In the genomic region with DNA sequence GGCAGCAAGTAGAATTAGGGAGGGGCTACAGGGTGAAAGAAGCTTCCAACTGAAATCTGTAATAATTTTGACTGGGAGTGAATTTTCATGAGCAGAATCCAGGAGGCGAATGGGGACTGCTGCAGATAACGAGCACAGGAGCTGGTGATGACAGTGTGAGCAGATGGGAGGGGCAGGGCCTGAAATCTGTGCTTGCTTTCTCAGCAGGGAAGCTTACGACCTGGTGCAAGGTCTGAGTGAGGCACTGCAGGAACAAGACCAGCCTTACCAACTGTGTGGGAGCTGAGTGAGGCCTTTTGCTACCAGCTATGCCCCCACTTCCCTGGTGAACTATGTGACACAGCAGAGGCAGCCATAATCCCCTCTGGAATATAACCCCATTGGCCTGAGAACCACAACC, we compare ENCODE assay signal across 23 cellular contexts.
"Had no signal": no experiment of that assay in that cellular context is flagged by ENCODE, and none has a peak within 500 bp of the region (broad histone marks: within the 10 kb centered on the region; RNA-seq: fewer than 3 reads in every experiment).

No MANE protein-coding gene starts in this region.

- H3K36me3 ChIP-seq: ovary, sigmoid colon, tibial artery had no signal

- H3K4me3 Mint-ChIP-seq: effector memory CD8-positive, alpha-beta T cell; naive thymus-derived CD8-positive, alpha-beta T cell; nephron progenitor cell; stimulated activated effector memory CD8-positive, alpha-beta T cell treated with anti-CD3 and anti-CD28 coated beads, Interleukin-12 subunit alpha, Interleukin-12 subunit beta, amount 100 ng/mL, for 72 hours; type B pancreatic cell had no signal

- H3K27ac ChIP-seq: ovary, psoas muscle, sigmoid colon, testis had no signal

- H3K4me1 Mint-ChIP-seq: naive thymus-derived CD8-positive, alpha-beta T cell; nephron progenitor cell; stimulated activated effector memory CD8-positive, alpha-beta T cell treated with anti-CD3 and anti-CD28 coated beads, Interleukin-12 subunit alpha, Interleukin-12 subunit beta, amount 100 ng/mL, for 72 hours had no signal

- H3K4me3 ChIP-seq: ovary, psoas muscle, sigmoid colon, testis, tibial artery had no signal

- ATAC-seq: effector memory CD8-positive, alpha-beta T cell; left lobe of liver; naive thymus-derived CD8-positive, alpha-beta T cell; psoas muscle; right cardiac atrium; stimulated activated effector memory CD8-positive, alpha-beta T cell treated with anti-CD3 and anti-CD28 coated beads, Interleukin-12 subunit alpha, Interleukin-12 subunit beta, amount 100 ng/mL, for 72 hours had no signal

- H3K27ac Mint-ChIP-seq: effector memory CD8-positive, alpha-beta T cell; naive thymus-derived CD8-positive, alpha-beta T cell; nephron progenitor cell; stimulated activated effector memory CD8-positive, alpha-beta T cell treated with anti-CD3 and anti-CD28 coated beads, Interleukin-12 subunit alpha, Interleukin-12 subunit beta, amount 100 ng/mL, for 72 hours; type B pancreatic cell had no signal

- H3K4me1 ChIP-seq: psoas muscle, sigmoid colon, testis had no signal

- H3K27me3 Mint-ChIP-seq: type B pancreatic cell had no signal

- H3K36me3 Mint-ChIP-seq: stimulated activated effector memory CD8-positive, alpha-beta T cell treated with anti-CD3 and anti-CD28 coated beads, Interleukin-12 subunit alpha, Interleukin-12 subunit beta, amount 100 ng/mL, for 72 hours; type B pancreatic cell had no signal

- H3K27me3 ChIP-seq: ovary, sigmoid colon, testis, tibial artery had no signal

- DNase-seq: cortex of kidney; effector memory CD8-positive, alpha-beta T cell; head of caudate nucleus; kidney; mesenchymal stem cell; midbrain; naive thymus-derived CD8-positive, alpha-beta T cell; nephron progenitor cell; occipital lobe; ovary; posterior cingulate gyrus; psoas muscle; right cardiac atrium; sigmoid colon; stimulated activated CD4-positive, alpha-beta T cell treated with anti-CD3 and anti-CD28 coated beads, Interleukin-2, amount 100 ng/mL, for 24 hours; stimulated activated CD4-positive, alpha-beta T cell treated with anti-CD3 and anti-CD28 coated beads, Interleukin-4, amount 100 ng/mL, for 24 hours; stimulated activated naive CD4-positive, alpha-beta T cell treated with Interleukin-2 at 50 U/mL for 16 hours; substantia nigra; testis; tibial artery had no signal
